Comparison of ENCODE assay signal across 19 cellular contexts in genomic region chr6:39083111-39083702, GRCh38. TPM values are rescaled to one million over a fixed set of nuclear protein-coding genes. Genes with fewer than 3 reads are reported as not detected.
DNase-seq lines count a peak whose midpoint lies in the region; ATAC-seq and TF ChIP-seq lines count a peak whose summit lies in the region.
"Had no signal": no experiment of that assay in that cellular context is flagged by ENCODE, and none has a peak within 500 bp of the region (broad histone marks: within the 10 kb centered on the region; RNA-seq: fewer than 3 reads in every experiment).

No MANE protein-coding gene starts in this region.

- no peak overlapping the region for H3K9ac ChIP-seq in endodermal cell (ENCODE audit: extremely low read depth, low read length, poor library complexity, severe bottlenecking)

- no peaks in the 10 kb centered on the region for H3K9me3 Mint-ChIP-seq in endodermal cell
- H3K9me3 Mint-ChIP-seq: CD8-positive, alpha-beta T cell; T-cell had no signal

- intact Hi-C loops in gastrocnemius medialis (cut with DNase I; ENCODE audit: low total_unique reads) (no loop called here), heart right ventricle (cut with DNase I) (loop anchor here in 1 of 10 donors (10.0 kb wide), 1 partner anchor 108 kb away; no protein-coding TSS in a partner anchor)

- 78 to 81% methylated on average over 3 to 7 of the region's 7 CpGs for WGBS in endodermal cell (ENCODE audit: insufficient coverage in 1 of 2, insufficient read length in 1 of 2), 2 experiments
- 79 to 80% methylated on average over 7 of the region's 7 CpGs for WGBS in heart right ventricle, 2 donors

- H3K4me1 Mint-ChIP-seq in endodermal cell, result peaks cover 3% of the 10 kb centered on the region

- TF ChIP-seq CTCF in endodermal cell (conservative IDR thresholded peaks at IDR 0.05), result no peak
- TF ChIP-seq CTCF in gastrocnemius medialis (IDR thresholded peaks at IDR 0.05 in 4 of 5, conservative IDR thresholded peaks at IDR 0.05 in 1 of 5), result no peak
- no peak for TF ChIP-seq CTCF in heart right ventricle (IDR thresholded peaks at IDR 0.05)

- H3K4me1 ChIP-seq in endodermal cell (ENCODE audit: control insufficient read depth, insufficient read depth, low read length), result no peaks in the 10 kb centered on the region
- H3K4me1 ChIP-seq in gastrocnemius medialis, result peaks cover 11 to 25% of the 10 kb centered on the region in 2 donors
- peaks cover 0 to 8% (median 0%) of the 10 kb centered on the region in 9 donors for H3K4me1 ChIP-seq in heart right ventricle

- DNase-seq in NCI-H748 (lab: John Stamatoyannopoulos, UW; ENCODE audit: unreplicated experiment), result peak; percentile 74
- DNase-seq in NCI-H748 treated with DMSO at 0.1 percent for 48 hours (lab: John Stamatoyannopoulos, UW), result no peak
- peak; percentile 19 for DNase-seq in H7
- peak; percentile 28 for DNase-seq in NCI-H524 treated with DMSO at 0.1 percent for 48 hours (lab: John Stamatoyannopoulos, UW)
- peak; percentile 31 for DNase-seq in endodermal cell
- no peak for DNase-seq in gastrocnemius medialis
- DNase-seq in activated effector memory CD4-positive, alpha-beta T cell treated with Interleukin-2 at 50 U/mL for 16 hours, result no peak
- no peak for DNase-seq in heart right ventricle
- DNase-seq: CD8-positive, alpha-beta T cell; central memory CD4-positive, alpha-beta T cell; effector memory CD4-positive, alpha-beta T cell; GF-D8; left cardiac atrium; NCI-H526; occipital lobe; sigmoid colon; stimulated activated naive CD4-positive, alpha-beta T cell treated with Interleukin-2 at 50 U/mL for 16 hours; T-cell had no signal

- ATAC-seq in gastrocnemius medialis, result no peak
- ATAC-seq in heart right ventricle, result no peak
- ATAC-seq: CD8-positive, alpha-beta T cell; T-cell had no signal

- H3K27ac Mint-ChIP-seq in endodermal cell, result no peak overlapping the region
- H3K27ac Mint-ChIP-seq: CD8-positive, alpha-beta T cell; T-cell had no signal

- no peaks in the 10 kb centered on the region for H3K36me3 Mint-ChIP-seq in endodermal cell (ENCODE audit: low read depth)
- H3K36me3 Mint-ChIP-seq: CD8-positive, alpha-beta T cell; T-cell had no signal

- H3K27me3 Mint-ChIP-seq in endodermal cell (ENCODE audit: insufficient read depth), result peaks cover 65% of the 10 kb centered on the region

- H3K36me3 ChIP-seq in H7 (replicated peaks; ENCODE audit: control insufficient read depth, insufficient read depth, low read length) (no peaks in the 10 kb centered on the region), endodermal cell (ENCODE audit: control insufficient read depth, insufficient read depth, low read length) (no peaks in the 10 kb centered on the region), gastrocnemius medialis (no peaks in the 10 kb centered on the region), heart right ventricle (no peaks in the 10 kb centered on the region)
- H3K36me3 ChIP-seq: sigmoid colon had no signal

- H3K27me3 ChIP-seq in H7 (ENCODE audit: control insufficient read depth, insufficient read depth, low read length) (no peaks in the 10 kb centered on the region), endodermal cell (ENCODE audit: control insufficient read depth, insufficient read depth, low read length, poor library complexity, severe bottlenecking) (peaks cover 37% of the 10 kb centered on the region), gastrocnemius medialis (no peaks in the 10 kb centered on the region), heart right ventricle (peaks cover 0 to 30% (median 3%) of the 10 kb centered on the region in 7 donors)
- H3K27me3 ChIP-seq: sigmoid colon had no signal

- no peak overlapping the region for H3K27ac ChIP-seq in endodermal cell (ENCODE audit: low read depth, low read length)
- H3K27ac ChIP-seq in gastrocnemius medialis, result no peak overlapping the region
- no peak overlapping the region for H3K27ac ChIP-seq in heart right ventricle
- H3K27ac ChIP-seq: sigmoid colon had no signal

- H3K9me3 ChIP-seq in endodermal cell (ENCODE audit: control insufficient read depth, low read length) (no peaks in the 10 kb centered on the region), gastrocnemius medialis (no peaks in the 10 kb centered on the region), heart right ventricle (no peaks in the 10 kb centered on the region)
- H3K9me3 ChIP-seq: sigmoid colon had no signal

- in situ Hi-C loops in gastrocnemius medialis (cut with MboI; ENCODE audit: low sequenced_read_pairs in 4 of 4), result no loop called here

- no peak overlapping the region for H3K4me3 ChIP-seq in H7 (ENCODE audit: insufficient read depth, low read depth, low read length)
- no peak overlapping the region for H3K4me3 ChIP-seq in endodermal cell (ENCODE audit: low read length)
- no peak overlapping the region for H3K4me3 ChIP-seq in gastrocnemius medialis
- H3K4me3 ChIP-seq in heart right ventricle, result no peak overlapping the region
- H3K4me3 ChIP-seq: sigmoid colon had no signal

- TF ChIP-seq POLR2A in gastrocnemius medialis (IDR thresholded peaks at IDR 0.05), result no peak

- H3K4me3 Mint-ChIP-seq in endodermal cell, result no peak overlapping the region
- H3K4me3 Mint-ChIP-seq: CD8-positive, alpha-beta T cell; T-cell had no signal

RNA-seq across cellular contexts. Expression of gene SAYSD1, which starts 31.8 kb away (rescaled TPM):
- total RNA-seq in H7 (2014; rRNA removed; shearing (Covaris generic)), result 11.0 and 11.3 TPM in 2 replicates
- total RNA-seq in endodermal cell (10 to 100 TPM in 1 of 2 donors, 1 to 10 TPM in 1; 7.2 to 13.0 TPM), gastrocnemius medialis (10 to 100 TPM in 2 of 4 donors, 1 to 10 TPM in 2; 6.4 to 12.9 (median 10.4) TPM), heart right ventricle (10 to 100 TPM in 1 of 10 donors, 1 to 10 TPM in 9; 6.4 to 10.4 (median 8.9) TPM)
- 12.8 TPM for polyA plus RNA-seq in endodermal cell (2013, experiment 1 of 2)
- 11.6 TPM for polyA plus RNA-seq in endodermal cell (2013, experiment 2 of 2)
- polyA plus RNA-seq in heart right ventricle, result 10 to 100 TPM in 1 of 2 donors, 1 to 10 TPM in 1; 7.3 to 11.5 TPM

RNA-seq across cellular contexts. Expression of gene GLP1R, which starts 34.6 kb away (rescaled TPM):
- 0.18 and 0.87 TPM in 2 replicates for total RNA-seq in H7 (2014; rRNA removed; shearing (Covaris generic))
- under 1 TPM in 1 of 2 donors, not detected in 1; 0.15 TPM for total RNA-seq in endodermal cell
- 0.18 TPM for polyA plus RNA-seq in endodermal cell (2013, experiment 1 of 2)
- polyA plus RNA-seq in endodermal cell (2013, experiment 2 of 2), result 0.25 TPM
- total RNA-seq in gastrocnemius medialis, result not detected
- 1 to 10 TPM in 8 of 10 donors, under 1 TPM in 2; 0.58 to 5.9 (median 2.0) TPM for total RNA-seq in heart right ventricle
- polyA plus RNA-seq in heart right ventricle, result 1 to 10 TPM in 1 of 2 donors, under 1 TPM in 1; 0.39 to 1.1 TPM
- total RNA-seq: CD8-positive, alpha-beta T cell; occipital lobe; RPMI7951 had no signal

Comparison
In these comparisons a context has a peak if more than half of its experiments do, and no peak if none do; other contexts are left out.
1. DNase-seq: peak in NCI-H748 (single experiment), H7 (single experiment), NCI-H524 treated with DMSO at 0.1 percent for 48 hours (single experiment) and endodermal cell (single experiment); none in NCI-H748 treated with DMSO at 0.1 percent for 48 hours (single experiment), gastrocnemius medialis (0 of 2), activated effector memory CD4-positive, alpha-beta T cell treated with Interleukin-2 at 50 U/mL for 16 hours (single experiment) and heart right ventricle (0 of 2).